ENCODE assay signal across 8 cellular contexts in genomic region chr6:44223471-44224153, GRCh38. TPM values are rescaled to one million over a fixed set of nuclear protein-coding genes. Genes with fewer than 3 reads are reported as not detected.
DNase-seq lines count a peak whose midpoint lies in the region; ATAC-seq, FAIRE-seq and TF ChIP-seq lines count a peak whose summit lies in the region.

TSS of gene SLC29A1 (plus strand) at chr6:44223595. CDS start at chr6:44227314, 3,719 bp downstream.

- ATAC-seq in HG03066 (IDR thresholded peaks at IDR 0.05; ENCODE audit: low read depth, unreplicated experiment) (peak; percentile 33), HepG2 (peak; percentile 69), HG02870 (IDR thresholded peaks at IDR 0.05; ENCODE audit: unreplicated experiment) (no peak)

- no peak for TF ChIP-seq EP300 in HepG2 (IDR thresholded peaks at IDR 0.05; ENCODE audit: low read depth in 2 of 2, low read length in 2 of 2)
- no peak; the same call in 1 of the 2 replicates for TF ChIP-seq EP300 in HepG2 (CRISPR knock-in tag; IDR thresholded peaks at IDR 0.05; ENCODE audit: borderline replicate concordance)

- H3K27me3 ChIP-seq in HepG2 (ENCODE audit: control insufficient read depth in 1 of 2, insufficient read depth in 2 of 2, low read length in 2 of 2): 0 out of 5 replicates have a peak, but pooled peaks cover 0 to 1% of the 10 kb centered on the region in 2 experiments

- H3K9ac ChIP-seq in HepG2 (ENCODE audit: insufficient read depth, low read depth, low read length): peak within 1 kb of the TSS; percentile 66

- no peaks in the 10 kb centered on the region; a peak in 2 of 5 replicates for H3K36me3 ChIP-seq in HepG2 (replicated peaks in 1 of 2; ENCODE audit: control insufficient read depth in 1 of 2, insufficient read depth in 2 of 2, low read length in 2 of 2)

- in situ Hi-C loops in HepG2 (cut with HindIII; ENCODE audit: extremely low pct_ligation_motif_present, low pct_unique_long_range_greater_than_20kb): loop anchor here (5.0 kb wide), 1 partner anchor 51 kb away; no protein-coding TSS in a partner anchor

- POLR2A ChIA-PET in activated CD4-positive, alpha-beta T cell treated with anti-CD3 and anti-CD28 coated beads, Interleukin-2, amount 10 ng/mL, durations not matched to agents 7 days and 5 days (lab: Charles Lee): interaction anchor here (1.0 kb wide), 1 partner anchor 23 kb away, joined by 5 read pairs; the partner anchor contains the start of gene HSP90AB1
- POLR2A ChIA-PET in HepG2 (lab: Yijun Ruan, JAX): interaction anchor here (0.7 to 4.4 kb wide), 13 partner anchors 10 to 127 kb away, joined by 3 to 61 read pairs (median 6); partner anchors contain the start of genes HSP90AB1 and SLC35B2

- H3K4me1 ChIP-seq in HepG2 (ENCODE audit: insufficient read depth, low read length): peaks cover 80% of the 10 kb centered on the region

- no peaks in the 10 kb centered on the region for H3K9me3 ChIP-seq in HepG2 (ENCODE audit: low read length)

- H3K4me2 ChIP-seq in HepG2 (ENCODE audit: low read depth, low read length): peak within 1 kb of the TSS; percentile 99

- peaks cover 17% of the 10 kb centered on the region for H3K79me2 ChIP-seq in HepG2 (ENCODE audit: insufficient read depth, low read length)

- peak; percentile 43; the same call in 1 of the 2 replicates for TF ChIP-seq RAD21 in HepG2 (CRISPR knock-in tag; IDR thresholded peaks at IDR 0.05)

- WGBS in HepG2 (ENCODE audit: low lambda C conversion rate): 0% methylated on average over 21 of the region's 72 CpGs

- H3K27ac Mint-ChIP-seq in activated CD4-positive, alpha-beta T cell treated with anti-CD3 and anti-CD28 coated beads, Interleukin-2, amount 10 ng/mL, durations not matched to agents 7 days and 5 days: peak within 1 kb of the TSS; percentile 83

- H3K36me3 Mint-ChIP-seq in activated CD4-positive, alpha-beta T cell treated with anti-CD3 and anti-CD28 coated beads, Interleukin-2, amount 10 ng/mL, durations not matched to agents 7 days and 5 days (ENCODE audit: low read depth): no peaks in the 10 kb centered on the region

- H3K27me3 Mint-ChIP-seq in activated CD4-positive, alpha-beta T cell treated with anti-CD3 and anti-CD28 coated beads, Interleukin-2, amount 10 ng/mL, durations not matched to agents 7 days and 5 days: peaks cover 3% of the 10 kb centered on the region

- TF ChIP-seq CTCF in coronary artery (IDR thresholded peaks at IDR 0.05) (no peak), HepG2 (CRISPR knock-in tag; IDR thresholded peaks at IDR 0.05) (peak; percentile 56)

- DNase-seq in NCI-H526 treated with DMSO at 0.1 percent for 48 hours (lab: John Stamatoyannopoulos, UW) (peak; percentile 85), coronary artery (ENCODE audit: low spot score) (peak; percentile 86), HepG2 (ENCODE audit: low spot score) (peak; percentile 74)
- peak; percentile 87 for DNase-seq in activated CD4-positive, alpha-beta T cell treated with anti-CD3 and anti-CD28 coated beads, Interleukin-2, amount 10 ng/mL, durations not matched to agents 7 days and 5 days
- DNase-seq in stimulated activated CD4-positive, alpha-beta T cell treated with anti-CD3 and anti-CD28 coated beads, Interleukin-4, amount 100 ng/mL, for 4 hours: peak; percentile 81 to 88

- CTCF ChIA-PET in activated CD4-positive, alpha-beta T cell treated with anti-CD3 and anti-CD28 coated beads, Interleukin-2, amount 10 ng/mL, durations not matched to agents 7 days and 5 days (lab: Charles Lee): interaction anchor here (0.7 to 2.5 kb wide), 8 partner anchors 11 to 48 kb away, joined by 3 to 14 read pairs (median 4); partner anchors contain the start of gene SLC35B2
- CTCF ChIA-PET in HepG2 (lab: Yijun Ruan, JAX; ENCODE audit: low intra/inter-chr PET ratio, low total read pairs): interaction anchor here (1.1 to 3.2 kb wide), 2 partner anchors 10 to 72 kb away, joined by 3 to 18 read pairs; no protein-coding TSS in a partner anchor

- TF ChIP-seq POLR2A in GM15510 (IDR thresholded peaks at IDR 0.05; ENCODE audit: borderline replicate concordance, extremely low read depth, insufficient read length): peak; percentile 77
- TF ChIP-seq POLR2A in HepG2 (IDR thresholded peaks at IDR 0.05; ENCODE audit: insufficient read depth in 1 of 2, low read depth in 2 of 2, low read length in 2 of 2): peak in 1 of 2 experiments; percentile 55; a peak in 2 of 4 replicates

- no peaks in the 10 kb centered on the region for H4K20me1 ChIP-seq in HepG2 (ENCODE audit: insufficient read depth, low read length)

- no peak within 1 kb of the TSS for H2AFZ ChIP-seq in HepG2 (ENCODE audit: low read length)

- H3K4me3 Mint-ChIP-seq in activated CD4-positive, alpha-beta T cell treated with anti-CD3 and anti-CD28 coated beads, Interleukin-2, amount 10 ng/mL, durations not matched to agents 7 days and 5 days: peak within 1 kb of the TSS; percentile 74

- FAIRE-seq in HepG2 (lab: Jason Lieb, UNC): no peak

- no peaks in the 10 kb centered on the region for H3K9me3 Mint-ChIP-seq in activated CD4-positive, alpha-beta T cell treated with anti-CD3 and anti-CD28 coated beads, Interleukin-2, amount 10 ng/mL, durations not matched to agents 7 days and 5 days

- intact Hi-C loops in HepG2 (cut with micrococcal nuclease; ENCODE audit: unreplicated experiment): no loop called here

- H3K4me1 Mint-ChIP-seq in activated CD4-positive, alpha-beta T cell treated with anti-CD3 and anti-CD28 coated beads, Interleukin-2, amount 10 ng/mL, durations not matched to agents 7 days and 5 days: peaks cover 42% of the 10 kb centered on the region

- H3K27ac ChIP-seq in coronary artery: peak within 1 kb of the TSS; percentile 91 to 99
- peak within 1 kb of the TSS; percentile 72 for H3K27ac ChIP-seq in HepG2 (ENCODE audit: extremely low read length, insufficient read depth, low read length)

- no TSS peak for BruUV-seq in HepG2 (replicated peaks; lab: Mats Ljungman, UMichigan)

- peak within 1 kb of the TSS; percentile 88 for H3K4me3 ChIP-seq in coronary artery
- peak within 1 kb of the TSS; percentile 54 to 76 (median 56) for H3K4me3 ChIP-seq in HepG2 (replicated peaks in 1 of 3; ENCODE audit: insufficient read depth in 1 of 3, low read depth in 2 of 3, low read length in 3 of 3)

TF ChIP-seq in HepG2, 621 proteins besides CTCF, POLR2A, EP300 and RAD21 (continues in another document):
- TF ChIP-seq PRDM4 (CRISPR knock-in tag; IDR thresholded peaks at IDR 0.05; ENCODE audit: borderline replicate concordance) (no peak), ATRX (CRISPR knock-in tag; IDR thresholded peaks at IDR 0.05; ENCODE audit: borderline replicate concordance) (no peak), ZBTB42 (CRISPR knock-in tag; IDR thresholded peaks at IDR 0.05) (peak; percentile 33; the same call in 1 of the 2 replicates), GPN1 (CRISPR knock-in tag; IDR thresholded peaks at IDR 0.05; ENCODE audit: borderline replicate concordance) (no peak), CBX2 (IDR thresholded peaks at IDR 0.05; ENCODE audit: low read depth, low read length) (no peak), CBX2 (CRISPR knock-in tag; IDR thresholded peaks at IDR 0.05; ENCODE audit: low read depth) (0 out of 2 replicates have a peak, but pooled peaks have one; percentile 20), BRD4 (CRISPR knock-in tag; IDR thresholded peaks at IDR 0.05) (0 out of 2 replicates have a peak, but pooled peaks have one; percentile 49), PRMT3 (CRISPR knock-in tag; IDR thresholded peaks at IDR 0.05; ENCODE audit: borderline replicate concordance, low read depth) (no peak; the same call in 1 of the 2 replicates), GLI4 (CRISPR knock-in tag; IDR thresholded peaks at IDR 0.05; ENCODE audit: borderline replicate concordance) (no peak)

RNA-seq across cellular contexts. Expression of gene SLC29A1, which starts in this region (rescaled TPM):
- total RNA-seq in activated CD4-positive, alpha-beta T cell treated with anti-CD3 and anti-CD28 coated beads, Interleukin-2, amount 10 ng/mL, durations not matched to agents 7 days and 5 days: 10 to 100 TPM; 38.5 to 46.9 TPM
- 23.1 and 43.2 TPM in 2 replicates for total RNA-seq in HepG2 (2016; rRNA removed; fragmentation: Illumina TruSeq; extraction: Trizol)
- 19.7 and 24.6 TPM in 2 replicates for total RNA-seq in HepG2 (2016; cell fraction: cytosol; rRNA removed; fragmentation: Illumina TruSeq; extraction: Trizol; ENCODE audit: low read depth)
- 22.9 and 41.9 TPM in 2 replicates for total RNA-seq in HepG2 (2016; cell fraction: insoluble cytoplasmic fraction; rRNA removed; fragmentation: Illumina TruSeq; extraction: Trizol)
- 37.5 and 40.9 TPM in 2 replicates for total RNA-seq in HepG2 (2016; cell fraction: membrane; rRNA removed; fragmentation: Illumina TruSeq; extraction: Trizol)
- 42.6 and 53.1 TPM in 2 replicates for total RNA-seq in HepG2 (2016; cell fraction: nucleus; rRNA removed; fragmentation: Illumina TruSeq; extraction: Trizol)
- 95.5 and 106 TPM in 2 replicates for polyA plus RNA-seq in HepG2 (2011; rRNA removed)
- 92.8 and 113 TPM in 2 replicates for polyA plus RNA-seq in HepG2 (2011; cell fraction: cytosol; rRNA removed)
- 132 and 138 TPM in 2 replicates for polyA plus RNA-seq in HepG2 (2011; cell fraction: nucleus; rRNA removed)
- 38.8 and 43.9 TPM in 2 replicates for polyA plus RNA-seq in HepG2 (2012)
- 32.1 and 36.6 TPM in 2 replicates for polyA plus RNA-seq in HepG2 (2016; cell fraction: cytosol; fragmentation: Illumina TruSeq; extraction: Trizol; ENCODE audit: low read depth)
- polyA plus RNA-seq in HepG2 (2016; cell fraction: insoluble cytoplasmic fraction; fragmentation: Illumina TruSeq; extraction: Trizol; ENCODE audit: low read depth): 35.2 and 35.6 TPM in 2 replicates
- 48.6 and 49.6 TPM in 2 replicates for polyA plus RNA-seq in HepG2 (2016; cell fraction: membrane; fragmentation: Illumina TruSeq; extraction: Trizol; ENCODE audit: low read depth)
- 82.7 and 90.9 TPM in 2 replicates for polyA plus RNA-seq in HepG2 (2016; cell fraction: nucleus; fragmentation: Illumina TruSeq; extraction: Trizol; ENCODE audit: insufficient read depth, low read depth)
- polyA minus RNA-seq in HepG2 (2011; rRNA and poly(A)+ RNA removed; ENCODE audit: low replicate concordance): 236 and 248 TPM in 2 replicates
- 35.4 and 40.0 TPM in 2 replicates for polyA minus RNA-seq in HepG2 (2011; cell fraction: cytosol; rRNA and poly(A)+ RNA removed)
- 37.0 and 39.3 TPM in 2 replicates for polyA minus RNA-seq in HepG2 (2011; cell fraction: nucleus; rRNA and poly(A)+ RNA removed)
